12 cellular contexts compared by ENCODE assay signal in genomic region chr16:49361731-49362130, GRCh38. TPM values are rescaled to one million over a fixed set of nuclear protein-coding genes. Genes with fewer than 3 reads are reported as not detected.
"Had no signal": no experiment of that assay in that cellular context is flagged by ENCODE, and none has a peak within 500 bp of the region (broad histone marks: within the 10 kb centered on the region; RNA-seq: fewer than 3 reads in every experiment).

No MANE protein-coding gene starts in this region.

RNA-seq across cellular contexts. Expression of gene C16orf78, which starts 11.9 kb away (rescaled TPM):
- total RNA-seq: OCI-LY7, PC-3, PC-9, Peyer's patch, Right ventricle myocardium inferior, Right ventricle myocardium superior, RPMI7951, SJCRH30, SJSA1, SK-MEL-5, T-cell had no signal
- polyA plus RNA-seq: SK-N-SH had no signal
